Comparison of ENCODE assay signal across 8 cellular contexts in genomic region chr2:216034065-216034464, GRCh38. TPM values are rescaled to one million over a fixed set of nuclear protein-coding genes. Genes with fewer than 3 reads are reported as not detected.
DNase-seq lines count a peak whose midpoint lies in the region; ATAC-seq and TF ChIP-seq lines count a peak whose summit lies in the region.

No MANE protein-coding gene starts in this region.

- DNase-seq in C1 segment of cervical spinal cord (lab: John Stamatoyannopoulos, UW) (peak in 11 of 14 donors; percentile 18 to 72 (median 33)), SK-MEL-5 (ENCODE audit: low read depth, low spot score) (peak; percentile 80), cardiac muscle cell (ENCODE audit: low read depth in 1 of 2, low spot score in 1 of 2) (peak; percentile 65 to 88), retina (peak; percentile 79)
- DNase-seq in activated naive CD4-positive, alpha-beta T cell treated with anti-CD3 and anti-CD28 coated beads, Interleukin-2, amount 50 U/mL, for 16 hours, result peak; percentile 81

- no peaks in the 10 kb centered on the region for H3K4me1 ChIP-seq in cardiac muscle cell (ENCODE audit: low read depth)

- no peak for TF ChIP-seq EP300 in Ishikawa (IDR thresholded peaks at IDR 0.05; ENCODE audit: borderline replicate concordance)

- peak; percentile 63 for TF ChIP-seq RAD21 in Ishikawa (IDR thresholded peaks at IDR 0.05; ENCODE audit: low read depth)

- no peaks in the 10 kb centered on the region for H3K36me3 ChIP-seq in cardiac muscle cell

- no peak overlapping the region for H3K27ac ChIP-seq in cardiac muscle cell

- H3K4me3 ChIP-seq in cardiac muscle cell, result no peak overlapping the region

- no peaks in the 10 kb centered on the region for H3K27me3 ChIP-seq in cardiac muscle cell

- ATAC-seq in GM19395 (IDR thresholded peaks at IDR 0.05; ENCODE audit: unreplicated experiment) (peak; percentile 51), HG03460 (IDR thresholded peaks at IDR 0.05; ENCODE audit: unreplicated experiment) (no peak)

- no peaks in the 10 kb centered on the region for H3K9me3 ChIP-seq in cardiac muscle cell (ENCODE audit: low read depth)

- in situ Hi-C loops in SK-MEL-5 (cut with HindIII; ENCODE audit: low pct_unique_long_range_greater_than_20kb, low sequenced_read_pairs), result no loop called here

- peak; percentile 92 for TF ChIP-seq CTCF in cardiac muscle cell (IDR thresholded peaks at IDR 0.05; ENCODE audit: low read depth, low read length)

TF ChIP-seq in Ishikawa, 13 proteins besides CTCF, POLR2A, EP300 and RAD21:
- TF ChIP-seq USF1 (IDR thresholded peaks at IDR 0.05) (no peak), TEAD4 (IDR thresholded peaks at IDR 0.05) (no peak), TCF12 (IDR thresholded peaks at IDR 0.05; ENCODE audit: low read depth) (no peak), REST (IDR thresholded peaks at IDR 0.05; ENCODE audit: low read depth) (no peak), CEBPB (IDR thresholded peaks at IDR 0.05) (no peak), ZBTB7A (IDR thresholded peaks at IDR 0.05; ENCODE audit: low read depth) (no peak), FOXM1 (IDR thresholded peaks at IDR 0.05; ENCODE audit: borderline replicate concordance, low read depth) (no peak), TAF1 (IDR thresholded peaks at IDR 0.05; ENCODE audit: low read depth) (no peak), CREB1 (IDR thresholded peaks at IDR 0.05; ENCODE audit: low read depth) (no peak), EGR1 (IDR thresholded peaks at IDR 0.05) (no peak)
- TF ChIP-seq, protein P1, sequence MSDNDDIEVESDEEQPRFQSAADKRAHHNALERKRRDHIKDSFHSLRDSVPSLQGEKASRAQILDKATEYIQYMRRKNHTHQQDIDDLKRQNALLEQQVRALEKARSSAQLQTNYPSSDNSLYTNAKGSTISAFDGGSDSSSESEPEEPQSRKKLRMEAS (IDR thresholded peaks at IDR 0.05), result no peak

RNA-seq across cellular contexts. Expression of gene MREG, which starts 20.7 kb away (rescaled TPM):
- 128 and 133 TPM in 2 replicates for total RNA-seq in SK-MEL-5 (2014; rRNA removed; shearing (Covaris generic))
- polyA plus RNA-seq in SK-MEL-5 (2015; cell fraction: cytosol; rRNA removed), result 72.0 and 90.4 TPM in 2 replicates
- polyA plus RNA-seq in SK-MEL-5 (2015; cell fraction: nucleus; rRNA removed), result 63.1 and 67.1 TPM in 2 replicates
- total RNA-seq in cardiac muscle cell, result 1.6 and 4.4 TPM in 2 replicates
- 1.3 TPM in 2 replicates for polyA plus RNA-seq in cardiac muscle cell

RNA-seq across cellular contexts. Expression of gene PECR, which starts 47.5 kb away (rescaled TPM):
- 28.5 and 33.1 TPM in 2 replicates for total RNA-seq in SK-MEL-5 (2014; rRNA removed; shearing (Covaris generic))
- polyA plus RNA-seq in SK-MEL-5 (2015; cell fraction: cytosol; rRNA removed), result 26.0 and 29.3 TPM in 2 replicates
- 7.8 and 14.6 TPM in 2 replicates for polyA plus RNA-seq in SK-MEL-5 (2015; cell fraction: nucleus; rRNA removed)
- total RNA-seq in cardiac muscle cell, result 6.4 and 12.8 TPM in 2 replicates
- polyA plus RNA-seq in cardiac muscle cell, result 9.9 and 11.4 TPM in 2 replicates

RNA-seq across cellular contexts. Expression of gene TMEM169, which starts 47.7 kb away (rescaled TPM):
- total RNA-seq in SK-MEL-5 (2014; rRNA removed; shearing (Covaris generic)), result 0.16 and 0.67 TPM in 2 replicates
- polyA plus RNA-seq in SK-MEL-5 (2015; cell fraction: cytosol; rRNA removed), result 0.39 and 0.74 TPM in 2 replicates
- 0.19 and 1.8 TPM in 2 replicates for polyA plus RNA-seq in SK-MEL-5 (2015; cell fraction: nucleus; rRNA removed)
- total RNA-seq in cardiac muscle cell, result 1.2 and 1.8 TPM in 2 replicates
- 0.65 and 1.9 TPM in 2 replicates for polyA plus RNA-seq in cardiac muscle cell

Comparison
In these comparisons a context has a peak if more than half of its experiments do, and no peak if none do; other contexts are left out.
1. RNA of gene MREG, which starts 20.7 kb away (total RNA-seq): 128 to 133 TPM in SK-MEL-5; 1.6 to 4.4 TPM in cardiac muscle cell; every median in the first group is over 10 times any median in the second.
2. Peak in every context shown above with its lines, with median percentiles within 50 percentile points of each other: DNase-seq.